Comparison of ENCODE assay signal across 28 cellular contexts in genomic region chr22:47388331-47388730, GRCh38.
"Had no signal": no experiment of that assay in that cellular context is flagged by ENCODE, and none has a peak within 500 bp of the region (broad histone marks: within the 10 kb centered on the region; RNA-seq: fewer than 3 reads in every experiment).

No MANE protein-coding gene starts in this region.

- H3K4me1 ChIP-seq: body of pancreas, esophagus muscularis mucosa, foreskin keratinocyte, gastrocnemius medialis, heart left ventricle had no signal

- H3K27ac Mint-ChIP-seq: activated CD4-positive, alpha-beta memory T cell treated with anti-CD3 and anti-CD28 coated beads, Interleukin-2, amount 10 ng/mL, durations not matched to agents 7 days and 5 days; activated CD4-positive, alpha-beta T cell treated with anti-CD3 and anti-CD28 coated beads, Interleukin-2, amount 10 ng/mL, durations not matched to agents 7 days and 5 days; activated naive CD8-positive, alpha-beta T cell; activated T-helper 17 cell treated with anti-CD3 and anti-CD28 coated beads, Interleukin-2, amount 50 U/mL, for 72 hours; dendritic cell treated with granulocyte-macrophage colony-stimulating factor and Interleukin-4, amounts not matched to agents 40 ng/mL and 50 ng/mL, for 4 days; effector memory CD8-positive, alpha-beta T cell; WTC11 had no signal

- ATAC-seq: activated T-cell treated with anti-CD3 and anti-CD28 coated beads, Interleukin-2, amount 50 U/mL, for 4 hours; activated T-helper 17 cell treated with anti-CD3 and anti-CD28 coated beads, Interleukin-2, amount 50 U/mL, for 72 hours; body of pancreas; effector memory CD8-positive, alpha-beta T cell; foreskin keratinocyte; gastrocnemius medialis; heart left ventricle; WTC11 had no signal

- H3K36me3 ChIP-seq: esophagus muscularis mucosa, gastrocnemius medialis, heart left ventricle had no signal

- H3K27me3 Mint-ChIP-seq: activated CD4-positive, alpha-beta memory T cell treated with anti-CD3 and anti-CD28 coated beads, Interleukin-2, amount 10 ng/mL, durations not matched to agents 7 days and 5 days; activated CD4-positive, alpha-beta T cell treated with anti-CD3 and anti-CD28 coated beads, Interleukin-2, amount 10 ng/mL, durations not matched to agents 7 days and 5 days; activated naive CD8-positive, alpha-beta T cell had no signal

- H3K9me3 ChIP-seq: body of pancreas, esophagus muscularis mucosa, gastrocnemius medialis, heart left ventricle had no signal

- H3K27me3 ChIP-seq: body of pancreas, foreskin keratinocyte had no signal

- H3K4me3 Mint-ChIP-seq: activated CD4-positive, alpha-beta memory T cell treated with anti-CD3 and anti-CD28 coated beads, Interleukin-2, amount 10 ng/mL, durations not matched to agents 7 days and 5 days; activated CD4-positive, alpha-beta T cell treated with anti-CD3 and anti-CD28 coated beads, Interleukin-2, amount 10 ng/mL, durations not matched to agents 7 days and 5 days; activated naive CD8-positive, alpha-beta T cell; activated T-cell treated with anti-CD3 and anti-CD28 coated beads, Interleukin-2, amount 50 U/mL, for 4 hours; activated T-helper 17 cell treated with anti-CD3 and anti-CD28 coated beads, Interleukin-2, amount 50 U/mL, for 72 hours; dendritic cell treated with granulocyte-macrophage colony-stimulating factor and Interleukin-4, amounts not matched to agents 40 ng/mL and 50 ng/mL, for 4 days; effector memory CD8-positive, alpha-beta T cell; WTC11 had no signal

- H3K4me1 Mint-ChIP-seq: activated CD4-positive, alpha-beta memory T cell treated with anti-CD3 and anti-CD28 coated beads, Interleukin-2, amount 10 ng/mL, durations not matched to agents 7 days and 5 days; activated CD4-positive, alpha-beta T cell treated with anti-CD3 and anti-CD28 coated beads, Interleukin-2, amount 10 ng/mL, durations not matched to agents 7 days and 5 days; activated T-helper 17 cell treated with anti-CD3 and anti-CD28 coated beads, Interleukin-2, amount 50 U/mL, for 72 hours; WTC11 had no signal

- H3K4me3 ChIP-seq: body of pancreas, coronary artery, dorsolateral prefrontal cortex, esophagus muscularis mucosa, gastrocnemius medialis, heart left ventricle had no signal

- H3K27ac ChIP-seq: body of pancreas, coronary artery, dorsolateral prefrontal cortex, esophagus muscularis mucosa, foreskin keratinocyte, gastrocnemius medialis, heart left ventricle, VCaP had no signal

- H3K36me3 Mint-ChIP-seq: activated naive CD8-positive, alpha-beta T cell; WTC11 had no signal

- H3K9me3 Mint-ChIP-seq: activated CD4-positive, alpha-beta memory T cell treated with anti-CD3 and anti-CD28 coated beads, Interleukin-2, amount 10 ng/mL, durations not matched to agents 7 days and 5 days; activated CD4-positive, alpha-beta T cell treated with anti-CD3 and anti-CD28 coated beads, Interleukin-2, amount 10 ng/mL, durations not matched to agents 7 days and 5 days; activated T-cell treated with anti-CD3 and anti-CD28 coated beads, Interleukin-2, amount 50 U/mL, for 4 hours; activated T-helper 17 cell treated with anti-CD3 and anti-CD28 coated beads, Interleukin-2, amount 50 U/mL, for 72 hours; dendritic cell treated with granulocyte-macrophage colony-stimulating factor and Interleukin-4, amounts not matched to agents 40 ng/mL and 50 ng/mL, for 4 days; effector memory CD8-positive, alpha-beta T cell had no signal

- DNase-seq: activated CD4-positive, alpha-beta memory T cell treated with anti-CD3 and anti-CD28 coated beads, Interleukin-2, amount 10 ng/mL, durations not matched to agents 7 days and 5 days; activated CD4-positive, alpha-beta T cell treated with anti-CD3 and anti-CD28 coated beads for 1 hour; activated CD4-positive, alpha-beta T cell treated with anti-CD3 and anti-CD28 coated beads for 4 hours; activated CD4-positive, alpha-beta T cell treated with anti-CD3 and anti-CD28 coated beads, Interleukin-2, amount 10 ng/mL, durations not matched to agents 7 days and 5 days; activated CD4-positive, alpha-beta T cell treated with anti-CD3 and anti-CD28 coated beads, Interleukin-2, amount 50 U/mL, for 4 hours; activated effector memory CD4-positive, alpha-beta T cell treated with Interleukin-2 at 50 U/mL for 16 hours; activated gamma-delta T cell treated with Interleukin-2 at 50 U/mL for 16 hours; activated naive CD4-positive, alpha-beta T cell treated with anti-CD3 and anti-CD28 coated beads, Interleukin-2, amount 50 U/mL, for 16 hours; activated naive CD4-positive, alpha-beta T cell treated with Interleukin-2 at 50 U/mL for 16 hours; activated T-cell treated with anti-CD3 and anti-CD28 coated beads, Interleukin-2, amount 50 U/mL, for 4 hours; amygdala; body of pancreas; caudate nucleus; effector memory CD8-positive, alpha-beta T cell; erythroblast; foreskin keratinocyte; gastrocnemius medialis; glutamatergic neuron; T-helper 2 cell had no signal
